ENCODE assay signal across 22 cellular contexts in the genomic region with DNA sequence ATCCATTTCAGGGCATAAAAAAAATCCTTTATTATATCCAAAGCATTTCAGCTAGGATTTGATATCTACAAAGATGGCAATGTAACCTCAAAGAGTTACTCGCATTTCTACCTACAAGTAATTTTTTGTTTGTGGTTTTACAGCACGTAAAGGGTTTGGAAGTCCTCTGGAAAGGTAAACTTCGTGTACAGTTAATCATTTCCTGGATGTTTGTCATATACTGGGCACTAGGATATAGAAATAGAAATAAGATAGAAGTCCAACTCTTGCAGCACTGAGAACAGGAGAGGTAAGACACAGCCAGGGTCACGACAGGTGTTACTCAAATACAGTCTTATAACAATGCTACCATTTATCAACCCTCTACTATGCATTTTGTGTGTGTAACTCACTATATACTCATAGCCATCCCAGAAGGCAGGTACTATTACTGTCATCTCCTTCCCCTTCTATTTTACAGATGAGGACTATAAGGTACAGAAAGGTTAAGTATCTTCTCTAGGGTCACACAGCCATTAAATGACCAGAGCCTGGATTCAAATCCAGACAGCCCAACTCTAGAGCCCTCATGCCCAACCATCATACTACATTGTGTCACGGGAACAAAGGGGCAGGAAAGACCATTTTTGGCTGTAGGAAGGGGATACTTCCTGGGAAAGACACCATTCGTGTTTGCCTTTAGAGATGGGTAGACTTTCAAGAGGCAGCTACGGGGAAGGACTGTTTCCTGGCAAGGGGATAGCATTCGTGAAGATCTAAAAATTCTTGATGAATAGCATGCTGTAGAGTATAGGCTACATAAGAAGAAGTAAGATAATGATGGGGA. TPM values are rescaled to one million over a fixed set of nuclear protein-coding genes. Genes with fewer than 3 reads are reported as not detected.
"Had no signal": no experiment of that assay in that cellular context is flagged by ENCODE, and none has a peak within 500 bp of the region (broad histone marks: within the 10 kb centered on the region; RNA-seq: fewer than 3 reads in every experiment).

No MANE protein-coding gene starts in this region.

- H3K9me3 Mint-ChIP-seq: activated B cell treated with CpG ODN at 0.5 μM for 24 hours; activated CD8-positive, alpha-beta T cell treated with anti-CD3 and anti-CD28 coated beads for 36 hours; activated T-cell treated with anti-CD3 and anti-CD28 coated beads, Interleukin-2, amount 50 U/mL, for 24 hours; activated T-helper 2 cell treated with anti-CD3 and anti-CD28 coated beads, Interferon-gamma antibody, Interleukin-2, Interleukin-4, amounts not matched to agents 10 μg/mL and 5 μg/mL and 100 μg/mL, durations not matched to agents 14 hours and 24 hours and 36 hours; brain; nephron progenitor cell; stimulated activated naive CD8-positive, alpha-beta T cell treated with anti-CD3 and anti-CD28 coated beads, Interleukin-15, Interleukin-2, amounts not matched to agents 100 ng/mL and 50 ng/mL, for 24 hours had no signal

- H3K4me3 Mint-ChIP-seq: activated B cell treated with CpG ODN at 0.5 μM for 24 hours; activated CD8-positive, alpha-beta T cell treated with anti-CD3 and anti-CD28 coated beads for 36 hours; activated T-cell treated with anti-CD3 and anti-CD28 coated beads, Interleukin-2, amount 50 U/mL, for 24 hours; brain; nephron progenitor cell; stimulated activated naive CD8-positive, alpha-beta T cell treated with anti-CD3 and anti-CD28 coated beads, Interleukin-15, Interleukin-2, amounts not matched to agents 100 ng/mL and 50 ng/mL, for 24 hours had no signal

- ATAC-seq: activated CD8-positive, alpha-beta T cell treated with anti-CD3 and anti-CD28 coated beads for 36 hours; esophagus mucosa had no signal

- H3K27ac Mint-ChIP-seq: activated B cell treated with CpG ODN at 0.5 μM for 24 hours; activated CD8-positive, alpha-beta T cell treated with anti-CD3 and anti-CD28 coated beads for 36 hours; activated T-cell treated with anti-CD3 and anti-CD28 coated beads, Interleukin-2, amount 50 U/mL, for 24 hours; activated T-helper 2 cell treated with anti-CD3 and anti-CD28 coated beads, Interferon-gamma antibody, Interleukin-2, Interleukin-4, amounts not matched to agents 10 μg/mL and 5 μg/mL and 100 μg/mL, durations not matched to agents 14 hours and 24 hours and 36 hours; brain; nephron progenitor cell; stimulated activated naive CD8-positive, alpha-beta T cell treated with anti-CD3 and anti-CD28 coated beads, Interleukin-15, Interleukin-2, amounts not matched to agents 100 ng/mL and 50 ng/mL, for 24 hours had no signal

- H3K27ac ChIP-seq: skin epidermis, suprapubic skin, transverse colon had no signal

- H3K9me3 ChIP-seq: suprapubic skin, transverse colon had no signal

- H3K27me3 Mint-ChIP-seq: activated B cell treated with CpG ODN at 0.5 μM for 24 hours; activated CD8-positive, alpha-beta T cell treated with anti-CD3 and anti-CD28 coated beads for 36 hours; activated T-cell treated with anti-CD3 and anti-CD28 coated beads, Interleukin-2, amount 50 U/mL, for 24 hours; stimulated activated naive CD8-positive, alpha-beta T cell treated with anti-CD3 and anti-CD28 coated beads, Interleukin-15, Interleukin-2, amounts not matched to agents 100 ng/mL and 50 ng/mL, for 24 hours had no signal

- H3K4me1 Mint-ChIP-seq: activated B cell treated with CpG ODN at 0.5 μM for 24 hours, brain, nephron progenitor cell had no signal

- H3K27me3 ChIP-seq: suprapubic skin, transverse colon had no signal

- H3K4me3 ChIP-seq: coronary artery, skin epidermis, suprapubic skin, transverse colon had no signal

- DNase-seq: activated B cell treated with CpG ODN at 0.5 μM for 24 hours; activated CD4-positive, alpha-beta T cell treated with anti-CD3 and anti-CD28 coated beads for 48 hours; activated CD8-positive, alpha-beta T cell treated with anti-CD3 and anti-CD28 coated beads for 36 hours; activated naive CD4-positive, alpha-beta T cell treated with Interleukin-2 at 50 U/mL for 16 hours; activated T-cell treated with anti-CD3 and anti-CD28 coated beads, Interleukin-2, amount 50 U/mL, for 24 hours; anterior cingulate cortex; hippocampal formation; midbrain; nephron progenitor cell; nucleus accumbens; T-helper 1 cell; T-helper 9 cell; transverse colon had no signal

RNA-seq across cellular contexts. Expression of a gene that starts 19.1 kb away (rescaled TPM):
- total RNA-seq: activated B cell treated with CpG ODN at 0.5 μM for 24 hours; activated CD8-positive, alpha-beta T cell treated with anti-CD3 and anti-CD28 coated beads for 36 hours; activated T-helper 2 cell treated with anti-CD3 and anti-CD28 coated beads, Interferon-gamma antibody, Interleukin-2, Interleukin-4, amounts not matched to agents 10 μg/mL and 5 μg/mL and 100 μg/mL, durations not matched to agents 14 hours and 24 hours and 36 hours; esophagus mucosa; lung microvascular endothelial cell; myocyte; suprapubic skin had no signal
